ENCODE assay signal across 18 cellular contexts in the genomic region with DNA sequence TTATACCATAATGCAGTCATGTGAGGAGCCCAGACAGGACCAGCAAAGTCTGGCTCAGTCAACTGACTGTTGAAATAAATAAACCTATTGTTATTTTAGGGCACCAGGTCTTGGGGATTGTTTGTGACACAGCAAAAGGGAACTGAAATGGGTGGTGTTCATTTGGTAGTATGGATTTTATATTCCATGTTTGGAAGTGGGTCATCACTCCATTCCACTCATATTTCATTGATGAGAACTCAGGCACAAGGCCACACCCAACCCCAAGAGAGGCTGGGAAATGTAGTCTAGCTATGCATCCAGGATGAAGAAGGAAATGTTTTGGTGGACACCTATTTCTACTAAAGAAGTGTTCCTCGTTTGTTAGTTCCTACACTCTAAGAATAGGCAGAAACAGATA.
DNase-seq lines count a peak whose midpoint lies in the region; ATAC-seq and TF ChIP-seq lines count a peak whose summit lies in the region.
"Had no signal": no experiment of that assay in that cellular context is flagged by ENCODE, and none has a peak within 500 bp of the region (broad histone marks: within the 10 kb centered on the region; RNA-seq: fewer than 3 reads in every experiment).

No MANE protein-coding gene starts in this region.

- ATAC-seq in HCT116 = peak; percentile 54; the same call in 1 of the 2 replicates
- ATAC-seq in effector memory CD8-positive, alpha-beta T cell (replicated peaks) = no peak
- ATAC-seq: mucosa of descending colon; stimulated activated effector memory CD8-positive, alpha-beta T cell treated with anti-CD3 and anti-CD28 coated beads, Interleukin-12 subunit alpha, Interleukin-12 subunit beta, amount 100 ng/mL, for 72 hours had no signal

- no peaks in the 10 kb centered on the region for H3K4me1 Mint-ChIP-seq in effector memory CD8-positive, alpha-beta T cell (ENCODE audit: low read depth in 2 of 2)
- H3K4me1 Mint-ChIP-seq: stimulated activated effector memory CD8-positive, alpha-beta T cell treated with anti-CD3 and anti-CD28 coated beads, Interleukin-12 subunit alpha, Interleukin-12 subunit beta, amount 100 ng/mL, for 72 hours had no signal

- POLR2A ChIA-PET in AG04450 (lab: Yijun Ruan, JAX) = no interaction called here
- POLR2A ChIA-PET in HCT116 (lab: Charles Lee) = no interaction called here

- TF ChIP-seq RAD21 in HCT116 (IDR thresholded peaks at IDR 0.05; ENCODE audit: low read depth) = no peak

- no peak for TF ChIP-seq CTCF in AG04450 (IDR thresholded peaks at IDR 0.05; ENCODE audit: low read depth, low read length)
- TF ChIP-seq CTCF in HCT116 (IDR thresholded peaks at IDR 0.05 in 2 of 3, conservative IDR thresholded peaks at IDR 0.05 in 1 of 3; ENCODE audit: borderline replicate concordance in 1 of 3, insufficient read depth in 1 of 3, low read depth in 2 of 3, low read length in 2 of 3) = no peak
- TF ChIP-seq CTCF in foreskin fibroblast (IDR thresholded peaks at IDR 0.05; ENCODE audit: low read depth, low read length) = no peak

- no peak overlapping the region for H3K4me3 Mint-ChIP-seq in effector memory CD8-positive, alpha-beta T cell
- H3K4me3 Mint-ChIP-seq: endodermal cell; H9; stimulated activated effector memory CD8-positive, alpha-beta T cell treated with anti-CD3 and anti-CD28 coated beads, Interleukin-12 subunit alpha, Interleukin-12 subunit beta, amount 100 ng/mL, for 72 hours had no signal

- no peak overlapping the region for H3K4me3 ChIP-seq in AG04450 (ENCODE audit: low read depth, low read length)
- no peak overlapping the region for H3K4me3 ChIP-seq in HCT116 (replicated peaks in 1 of 2; ENCODE audit: low read depth in 1 of 2, low read length in 2 of 2)
- H3K4me3 ChIP-seq in foreskin fibroblast (ENCODE audit: low read depth in 1 of 2, low read length in 2 of 2) = no peak overlapping the region
- H3K4me3 ChIP-seq: left ventricle myocardium inferior, mucosa of descending colon had no signal

- no peaks in the 10 kb centered on the region; the same call in 1 of the 2 replicates for H3K9me3 ChIP-seq in AG04450 (ENCODE audit: control insufficient read depth, insufficient read depth, low read length)
- no peaks in the 10 kb centered on the region for H3K9me3 ChIP-seq in HCT116 (ENCODE audit: control insufficient read depth in 1 of 2, insufficient read depth in 1 of 2, low read depth in 1 of 2, low read length in 2 of 2)
- H3K9me3 ChIP-seq: left ventricle myocardium inferior, mucosa of descending colon had no signal

- no peaks in the 10 kb centered on the region for H3K79me2 ChIP-seq in HCT116 (ENCODE audit: insufficient read depth, low read length)

- no peaks in the 10 kb centered on the region for H3K9me2 ChIP-seq in HCT116 (ENCODE audit: insufficient read depth)

- H3K9me3 Mint-ChIP-seq in effector memory CD8-positive, alpha-beta T cell = peaks cover 0 to 8% of the 10 kb centered on the region in 2 donors
- H3K9me3 Mint-ChIP-seq: endodermal cell, H9 had no signal

- H3K36me3 Mint-ChIP-seq in effector memory CD8-positive, alpha-beta T cell (ENCODE audit: insufficient read depth) = no peaks in the 10 kb centered on the region
- H3K36me3 Mint-ChIP-seq: stimulated activated effector memory CD8-positive, alpha-beta T cell treated with anti-CD3 and anti-CD28 coated beads, Interleukin-12 subunit alpha, Interleukin-12 subunit beta, amount 100 ng/mL, for 72 hours had no signal

- H3K27me3 ChIP-seq in AG04450 (ENCODE audit: control insufficient read depth, insufficient read depth, low read length) = no peaks in the 10 kb centered on the region
- H3K27me3 ChIP-seq in HCT116 (ENCODE audit: insufficient read depth, low read length) = no peaks in the 10 kb centered on the region

- CTCF ChIA-PET in AG04450 (lab: Charles Lee) (interaction anchor here (1.0 kb wide), 1 partner anchor 137 kb away, joined by 4 read pairs; no protein-coding TSS in a partner anchor), HCT116 (lab: Charles Lee) (no interaction called here)

- intact Hi-C loops in HCT116 (cut with micrococcal nuclease) = no loop called here

- in situ Hi-C loops in KBM-7 (cut with MboI; ENCODE audit: low pct_unique_long_range_greater_than_20kb, low sequenced_read_pairs) = no loop called here

- H4K20me1 ChIP-seq in HCT116 (ENCODE audit: insufficient read depth) = no peaks in the 10 kb centered on the region; the same call in 1 of the 2 replicates

- peaks cover 2 to 22% of the 10 kb centered on the region in 2 experiments; a peak in 2 of 4 replicates for H3K4me1 ChIP-seq in HCT116 (ENCODE audit: control insufficient read depth in 1 of 2, insufficient read depth in 2 of 2, low read length in 2 of 2)
- H3K4me1 ChIP-seq: left ventricle myocardium inferior had no signal

- no peaks in the 10 kb centered on the region for H3K36me3 ChIP-seq in HCT116 (ENCODE audit: control insufficient read depth in 1 of 2, insufficient read depth in 2 of 2, low read length in 2 of 2)
- H3K36me3 ChIP-seq: left ventricle myocardium inferior had no signal

- H3K27ac ChIP-seq in AG04450 (ENCODE audit: low read depth, low read length) (peak overlapping the region; percentile 43), HCT116 (ENCODE audit: low read depth, low read length) (no peak overlapping the region)
- H3K27ac ChIP-seq: KMS-11, left ventricle myocardium inferior had no signal

- no peak for TF ChIP-seq POLR2A in HCT116 (IDR thresholded peaks at IDR 0.05; ENCODE audit: borderline replicate concordance, extremely low read depth, insufficient read depth, insufficient read length)

- H3K4me2 ChIP-seq in HCT116 (ENCODE audit: low read length) = no peak overlapping the region
- H3K4me2 ChIP-seq: KMS-11 had no signal

- H3K27ac Mint-ChIP-seq in effector memory CD8-positive, alpha-beta T cell = no peak overlapping the region
- H3K27ac Mint-ChIP-seq: endodermal cell; H9; stimulated activated effector memory CD8-positive, alpha-beta T cell treated with anti-CD3 and anti-CD28 coated beads, Interleukin-12 subunit alpha, Interleukin-12 subunit beta, amount 100 ng/mL, for 72 hours had no signal

- BruUV-seq in HCT116 (replicated peaks; lab: Mats Ljungman, UMichigan) = no TSS peak

- no peak overlapping the region for H2AFZ ChIP-seq in HCT116 (ENCODE audit: low read depth, low read length, poor library complexity, severe bottlenecking)

- RAD21 ChIA-PET in HCT116 (lab: Charles Lee; ENCODE audit: low non-redundant PET in 1 of 2, low total read pairs in 2 of 2, uncharacterized antibody in 2 of 2, unreplicated experiment in 2 of 2) = no interaction called here

- H3K9ac ChIP-seq in HCT116 (ENCODE audit: low read length) = no peak overlapping the region
- H3K9ac ChIP-seq: KMS-11 had no signal

- no peaks in the 10 kb centered on the region for H3K27me3 Mint-ChIP-seq in effector memory CD8-positive, alpha-beta T cell

- no peak for DNase-seq in AG04450 (ENCODE audit: low read depth, low spot score)
- no peak for DNase-seq in HCT116 (ENCODE audit: low read depth, low spot score)
- peak; percentile 27 for DNase-seq in SW480 (ENCODE audit: low spot score)
- peak; percentile 25 to 55 for DNase-seq in foreskin fibroblast
- no peak for DNase-seq in retina
- DNase-seq in effector memory CD8-positive, alpha-beta T cell = no peak
- no peak for DNase-seq in NCI-H2107 treated with DMSO at 0.1 percent for 48 hours (lab: John Stamatoyannopoulos, UW; ENCODE audit: unreplicated experiment)
- DNase-seq in KBM-7 = no peak
- DNase-seq: activated CD4-positive, alpha-beta T cell treated with anti-CD3 and anti-CD28 coated beads for 4 hours; activated effector memory CD4-positive, alpha-beta T cell treated with Interleukin-2 at 50 U/mL for 16 hours; endodermal cell; H9; left ventricle myocardium inferior; mucosa of descending colon; NCI-H1436; NCI-H2171 treated with DMSO at 0.1 percent for 48 hours had no signal

TF ChIP-seq in HCT116, 20 proteins besides CTCF, POLR2A, EP300 and RAD21:
- TF ChIP-seq SRF (IDR thresholded peaks at IDR 0.05; ENCODE audit: low read depth) = no peak
- no peak for TF ChIP-seq POLR2AphosphoS5 (IDR thresholded peaks at IDR 0.05; ENCODE audit: low read depth, low read length)
- TF ChIP-seq EGR1 (IDR thresholded peaks at IDR 0.05; ENCODE audit: low read depth) = no peak
- no peak for TF ChIP-seq YY1 (IDR thresholded peaks at IDR 0.05; ENCODE audit: extremely low read depth, insufficient replicate concordance, low read depth, low read length)
- TF ChIP-seq EZH2phosphoT487 (IDR thresholded peaks at IDR 0.05; ENCODE audit: borderline replicate concordance) = no peak
- TF ChIP-seq, protein P1, sequence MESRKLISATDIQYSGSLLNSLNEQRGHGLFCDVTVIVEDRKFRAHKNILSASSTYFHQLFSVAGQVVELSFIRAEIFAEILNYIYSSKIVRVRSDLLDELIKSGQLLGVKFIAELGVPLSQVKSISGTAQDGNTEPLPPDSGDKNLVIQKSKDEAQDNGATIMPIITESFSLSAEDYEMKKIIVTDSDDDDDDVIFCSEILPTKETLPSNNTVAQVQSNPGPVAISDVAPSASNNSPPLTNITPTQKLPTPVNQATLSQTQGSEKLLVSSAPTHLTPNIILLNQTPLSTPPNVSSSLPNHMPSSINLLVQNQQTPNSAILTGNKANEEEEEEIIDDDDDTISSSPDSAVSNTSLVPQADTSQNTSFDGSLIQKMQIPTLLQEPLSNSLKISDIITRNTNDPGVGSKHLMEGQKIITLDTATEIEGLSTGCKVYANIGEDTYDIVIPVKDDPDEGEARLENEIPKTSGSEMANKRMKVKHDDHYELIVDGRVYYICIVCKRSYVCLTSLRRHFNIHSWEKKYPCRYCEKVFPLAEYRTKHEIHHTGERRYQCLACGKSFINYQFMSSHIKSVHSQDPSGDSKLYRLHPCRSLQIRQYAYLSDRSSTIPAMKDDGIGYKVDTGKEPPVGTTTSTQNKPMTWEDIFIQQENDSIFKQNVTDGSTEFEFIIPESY (IDR thresholded peaks at IDR 0.05; ENCODE audit: extremely low read depth, insufficient replicate concordance, low read length) = no peak
- TF ChIP-seq ELF1 (IDR thresholded peaks at IDR 0.05; ENCODE audit: borderline replicate concordance, low read depth) = no peak
- no peak for TF ChIP-seq CBX3 (IDR thresholded peaks at IDR 0.05; ENCODE audit: low read depth)
- no peak for TF ChIP-seq CEBPB (IDR thresholded peaks at IDR 0.05; ENCODE audit: low read depth)
- no peak for TF ChIP-seq TCF7L2 (IDR thresholded peaks at IDR 0.05; ENCODE audit: borderline replicate concordance, extremely low read depth, insufficient read depth, insufficient read length)
- TF ChIP-seq SIN3A (IDR thresholded peaks at IDR 0.05; ENCODE audit: low read depth) = no peak
- no peak for TF ChIP-seq ZFX (IDR thresholded peaks at IDR 0.05)

Comparison
In these comparisons a context has a peak if more than half of its experiments do, and no peak if none do; other contexts are left out.
1. DNase-seq: peak in SW480 (single experiment) and foreskin fibroblast (2 of 2); none in AG04450 (single experiment), HCT116 (single experiment), retina (single experiment), effector memory CD8-positive, alpha-beta T cell (0 of 3), NCI-H2107 treated with DMSO at 0.1 percent for 48 hours (single experiment) and KBM-7 (single experiment).